ENCODE assay signal across 8 cellular contexts in the genomic region with DNA sequence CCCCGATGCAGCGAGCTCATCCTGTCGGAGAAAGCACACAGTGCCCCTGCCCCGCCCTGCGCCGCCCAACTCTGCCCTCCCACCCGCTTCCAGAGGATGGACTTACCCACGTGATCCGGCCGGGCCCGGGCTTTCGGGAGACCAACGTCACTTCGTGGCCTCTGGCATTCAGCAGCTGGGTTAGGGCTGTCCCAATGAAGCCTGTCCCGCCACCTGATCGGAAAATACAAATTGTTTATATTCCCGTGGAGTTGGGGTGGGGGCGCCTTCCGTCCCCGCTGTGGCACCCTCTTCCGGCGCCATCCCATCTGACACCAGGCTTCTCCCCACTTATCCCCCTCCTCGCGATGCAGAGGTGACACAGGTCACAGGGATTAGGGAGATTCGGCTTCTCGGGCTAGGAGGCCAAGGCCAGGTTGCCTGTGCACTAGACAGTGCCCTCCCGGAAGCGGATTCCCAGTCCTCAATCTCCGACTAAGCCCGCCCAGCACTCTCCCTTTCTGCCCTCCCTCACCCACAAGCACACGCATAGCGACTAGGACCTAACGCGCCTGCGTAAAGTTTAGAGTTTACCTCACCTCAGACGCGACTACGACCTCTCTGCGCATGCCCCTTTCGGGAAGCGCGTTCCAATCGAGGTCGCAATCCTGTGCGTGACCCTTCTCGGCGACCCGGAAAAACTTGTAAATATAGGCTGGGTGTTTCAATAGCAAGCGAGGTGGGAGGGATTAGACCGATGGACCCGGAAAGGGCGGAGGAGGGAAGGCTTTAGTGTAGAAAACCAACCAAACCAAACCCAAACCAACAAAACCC. TPM values are rescaled to one million over a fixed set of nuclear protein-coding genes. Genes with fewer than 3 reads are reported as not detected.
DNase-seq lines count a peak whose midpoint lies in the region; ATAC-seq and TF ChIP-seq lines count a peak whose summit lies in the region.

A gene with protein sequence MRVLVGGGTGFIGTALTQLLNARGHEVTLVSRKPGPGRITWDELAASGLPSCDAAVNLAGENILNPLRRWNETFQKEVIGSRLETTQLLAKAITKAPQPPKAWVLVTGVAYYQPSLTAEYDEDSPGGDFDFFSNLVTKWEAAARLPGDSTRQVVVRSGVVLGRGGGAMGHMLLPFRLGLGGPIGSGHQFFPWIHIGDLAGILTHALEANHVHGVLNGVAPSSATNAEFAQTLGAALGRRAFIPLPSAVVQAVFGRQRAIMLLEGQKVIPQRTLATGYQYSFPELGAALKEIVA (minus strand): TSS at position 537 of the 813 bp plus-strand sequence. CDS start 7 bp downstream, at position 530.

- intact Hi-C loops in left ventricle myocardium superior (cut with micrococcal nuclease): no loop called here
- intact Hi-C loops in prostate gland (cut with DNase I): loop anchor here (5.0 kb wide), 1 partner anchor 200 kb away; a partner anchor contains a TSS

- H3K9me3 ChIP-seq in T-helper 17 cell (ENCODE audit: control insufficient read depth, low read length, poor library complexity, severe bottlenecking) (no peaks in the 10 kb centered on the region), prostate gland (no peaks in the 10 kb centered on the region)

- peak within 1 kb of the TSS; percentile 67 to 79 for H3K4me3 ChIP-seq in prostate gland
- H3K4me3 ChIP-seq in urinary bladder (ENCODE audit: low read depth, low read length): peak within 1 kb of the TSS; percentile 50

- H3K36me3 ChIP-seq in prostate gland (peaks cover 1 to 13% of the 10 kb centered on the region in 2 donors), urinary bladder (ENCODE audit: insufficient read depth) (peaks cover 3% of the 10 kb centered on the region)

- peaks cover 29% of the 10 kb centered on the region for H3K4me1 Mint-ChIP-seq in T-helper 17 cell

- H3K27me3 ChIP-seq in prostate gland (replicated peaks; ENCODE audit: insufficient read depth): no peaks in the 10 kb centered on the region

- H3K4me3 Mint-ChIP-seq in T-helper 17 cell: peak within 1 kb of the TSS; percentile 99

- DNase-seq in NCI-H1694 treated with DMSO at 0.1 percent for 48 hours (lab: John Stamatoyannopoulos, UW) (peak; percentile 99), T-helper 17 cell (peak; percentile 84 to 94 (median 91)), amygdala (lab: John Stamatoyannopoulos, UW) (peak; percentile 52 to 99 (median 95)), left ventricle myocardium superior (peak; percentile 96), prostate gland (ENCODE audit: low spot score) (peak; percentile 95)

- peak in 2 of 4 experiments; percentile 0 to 10 for TF ChIP-seq CTCF in prostate gland (IDR thresholded peaks at IDR 0.05)

- ATAC-seq in HG02885 (IDR thresholded peaks at IDR 0.05; ENCODE audit: poor library complexity, unreplicated experiment) (peak; percentile 91), T-helper 17 cell (peak; percentile 90), left ventricle myocardium superior (peak; percentile 93)

- H3K27ac ChIP-seq in prostate gland (peak within 1 kb of the TSS; percentile 98 to 99), urinary bladder (ENCODE audit: low read depth) (peak within 1 kb of the TSS; percentile 95)

- H3K27ac Mint-ChIP-seq in T-helper 17 cell: peak within 1 kb of the TSS; percentile 98

- TF ChIP-seq POLR2A in GM15510 (IDR thresholded peaks at IDR 0.05; ENCODE audit: borderline replicate concordance, extremely low read depth, insufficient read length) (peak; percentile 79), prostate gland (IDR thresholded peaks at IDR 0.05) (peak; percentile 89)

- H3K36me3 Mint-ChIP-seq in T-helper 17 cell (ENCODE audit: low read depth): peaks cover 3% of the 10 kb centered on the region

- WGBS in prostate gland: under 1% methylated on average over 52 of the region's 52 CpGs
- under 1% methylated on average over 52 of the region's 52 CpGs for WGBS in urinary bladder

- H3K4me1 ChIP-seq in prostate gland (replicated peaks) (peaks cover 6% of the 10 kb centered on the region), urinary bladder (ENCODE audit: insufficient read depth) (no peaks in the 10 kb centered on the region)

- no peaks in the 10 kb centered on the region for H3K27me3 Mint-ChIP-seq in T-helper 17 cell

RNA-seq across cellular contexts. Expression of the gene that starts here (rescaled TPM):
- total RNA-seq in T-helper 17 cell (10 to 100 TPM; 64.3 to 82.6 TPM), left ventricle myocardium superior (86.8 TPM), prostate gland (10 to 100 TPM; 49.5 to 64.4 TPM), urinary bladder (12.3 TPM)
- 70.9 TPM for polyA plus RNA-seq in urinary bladder

Comparison
In these comparisons a context has a peak if more than half of its experiments do, and no peak if none do; other contexts are left out.
1. Peak in every context shown above with its lines: DNase-seq, ATAC-seq, H3K4me3 ChIP-seq and H3K27ac ChIP-seq.